In the genomic region with DNA sequence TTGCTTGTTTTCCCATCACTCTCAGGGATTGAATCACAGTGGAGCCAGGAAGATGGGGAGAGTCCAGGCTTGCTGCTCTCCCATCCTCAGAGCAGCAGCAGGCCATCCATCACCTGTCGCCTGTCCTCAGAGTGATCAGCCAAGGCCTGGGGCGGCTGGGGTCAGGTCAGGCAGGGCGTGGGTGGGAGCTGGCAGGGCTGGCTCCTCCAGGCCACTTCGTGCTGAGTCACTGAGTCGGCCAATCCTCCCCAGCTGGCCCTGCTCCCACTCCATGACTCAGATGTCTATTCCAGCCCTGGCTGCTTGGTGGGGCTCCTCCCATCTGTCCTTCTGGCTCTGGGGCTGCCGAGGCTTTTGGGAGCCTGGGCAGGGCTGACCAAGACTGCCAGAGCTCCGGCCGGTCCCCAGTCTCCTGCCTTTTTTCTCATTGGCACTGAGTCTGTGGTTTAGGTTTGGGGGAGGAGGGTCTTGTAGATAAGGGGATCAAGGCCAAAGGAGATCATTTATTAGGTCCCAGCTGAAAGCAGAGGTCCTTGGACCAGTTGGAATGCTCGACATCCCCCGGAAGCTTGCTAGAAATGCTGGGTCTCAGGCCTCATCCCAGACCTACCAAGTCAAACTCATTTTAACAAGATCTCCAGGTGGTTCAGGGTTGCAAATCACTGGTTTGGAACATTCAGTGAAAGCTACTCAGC, we compare ENCODE assay signal across 8 cellular contexts.
DNase-seq lines count a peak whose midpoint lies in the region; ATAC-seq, FAIRE-seq and TF ChIP-seq lines count a peak whose summit lies in the region.

No MANE protein-coding gene starts in this region.

- in situ Hi-C loops in transverse colon (cut with MboI; ENCODE audit: low pct_ligation_motif_present in 1 of 4, low pct_unique_long_range_greater_than_20kb in 1 of 4, low sequenced_read_pairs in 3 of 4): loop anchor here in 1 of 4 donors (10.0 kb wide), 1 partner anchor 137 kb away; a partner anchor contains a TSS

- H3K56ac ChIP-seq in mesendoderm (ENCODE audit: low read length): peak overlapping the region; percentile 64

- H3K27me3 ChIP-seq in endodermal cell (ENCODE audit: control insufficient read depth, insufficient read depth, low read length, poor library complexity, severe bottlenecking) (no peaks in the 10 kb centered on the region), mesendoderm (ENCODE audit: insufficient read depth, low read length, poor library complexity) (no peaks in the 10 kb centered on the region), transverse colon (no peaks in the 10 kb centered on the region)

- H2BK15ac ChIP-seq in mesendoderm (replicated peaks; ENCODE audit: low read depth): no peak overlapping the region

- FAIRE-seq in RCC 7860 (lab: Jason Lieb, UNC): peak; percentile 91

- H4K8ac ChIP-seq in mesendoderm (ENCODE audit: low read depth, low read length): no peak overlapping the region

- no peak overlapping the region for H3K4me3 Mint-ChIP-seq in endodermal cell

- ATAC-seq in HG03039 (IDR thresholded peaks at IDR 0.05; ENCODE audit: unreplicated experiment): no peak

- TF ChIP-seq CTCF in endodermal cell (conservative IDR thresholded peaks at IDR 0.05): no peak
- TF ChIP-seq CTCF in transverse colon (IDR thresholded peaks at IDR 0.05): no peak

- DNase-seq in NCI-H2171 treated with DMSO at 0.1 percent for 48 hours (lab: John Stamatoyannopoulos, UW): peak; percentile 5
- no peak for DNase-seq in NCI-H2171 (lab: John Stamatoyannopoulos, UW)
- peak; percentile 96 for DNase-seq in RCC 7860 (ENCODE audit: low spot score)
- DNase-seq in endodermal cell: peak; percentile 77
- DNase-seq in mesendoderm: peak; percentile 87
- peak; percentile 93 for DNase-seq in transverse colon
- DNase-seq in DMS153 treated with DMSO at 0.1 percent for 48 hours (lab: John Stamatoyannopoulos, UW; ENCODE audit: unreplicated experiment): no peak

- no peak overlapping the region for H3K4ac ChIP-seq in mesendoderm (ENCODE audit: low read depth, low read length)

- no peaks in the 10 kb centered on the region for H3K27me3 Mint-ChIP-seq in endodermal cell (ENCODE audit: insufficient read depth)

- no peak for TF ChIP-seq EP300 in transverse colon (IDR thresholded peaks at IDR 0.05; ENCODE audit: low read depth)

- WGBS in endodermal cell (ENCODE audit: insufficient coverage in 1 of 2, insufficient read length in 1 of 2), 2 experiments: 72 to 85% methylated on average over 3 to 9 of the region's 10 CpGs
- WGBS in mesendoderm (ENCODE audit: extremely low coverage, insufficient coverage, low lambda C conversion rate): no CpG with 5 or more reads among the region's 10 CpGs
- 16 to 32% methylated on average over 5 to 10 of the region's 10 CpGs for WGBS in transverse colon (ENCODE audit: low coverage in 1 of 2), 2 donors

- no peaks in the 10 kb centered on the region for H3K9me3 Mint-ChIP-seq in endodermal cell

- H3K27ac Mint-ChIP-seq in endodermal cell: peak overlapping the region; percentile 75

- TF ChIP-seq POLR2A in transverse colon (IDR thresholded peaks at IDR 0.05): no peak

- no peak overlapping the region for H2AK5ac ChIP-seq in mesendoderm (ENCODE audit: low read length)

- no peak overlapping the region for H3K4me3 ChIP-seq in endodermal cell (ENCODE audit: low read length)
- no peak overlapping the region for H3K4me3 ChIP-seq in mesendoderm (ENCODE audit: low read length)
- no peak overlapping the region for H3K4me3 ChIP-seq in transverse colon

- peaks cover 4% of the 10 kb centered on the region for H3K79me1 ChIP-seq in mesendoderm (ENCODE audit: low read length)

- H2BK120ac ChIP-seq in mesendoderm (ENCODE audit: low read depth, low read length): no peak overlapping the region

- H3K36me3 ChIP-seq in endodermal cell (ENCODE audit: control insufficient read depth, insufficient read depth, low read length) (peaks cover 19% of the 10 kb centered on the region), mesendoderm (ENCODE audit: control insufficient read depth, insufficient read depth, low read length) (peaks cover 3% of the 10 kb centered on the region), transverse colon (peaks cover 0 to 7% (median 0%) of the 10 kb centered on the region in 4 donors)

- no peak overlapping the region for H4K5ac ChIP-seq in mesendoderm (ENCODE audit: low read length)

- H3K4me2 ChIP-seq in mesendoderm (ENCODE audit: low read length): no peak overlapping the region

- no peak overlapping the region for H3K18ac ChIP-seq in mesendoderm (ENCODE audit: low read length)

- H2BK5ac ChIP-seq in mesendoderm (ENCODE audit: low read length): no peak overlapping the region

- no peak overlapping the region for H3K9ac ChIP-seq in endodermal cell (ENCODE audit: extremely low read depth, low read length, poor library complexity, severe bottlenecking)
- no peak overlapping the region for H3K9ac ChIP-seq in mesendoderm (ENCODE audit: low read length)

- H3K4me1 Mint-ChIP-seq in endodermal cell: peaks cover 7% of the 10 kb centered on the region

- H3K36me3 Mint-ChIP-seq in endodermal cell (ENCODE audit: low read depth): peaks cover 38% of the 10 kb centered on the region

- intact Hi-C loops in transverse colon (cut with DNase I; ENCODE audit: low total_unique reads): no loop called here

- peak overlapping the region; percentile 1 for H3K27ac ChIP-seq in endodermal cell (ENCODE audit: low read depth, low read length)
- no peak overlapping the region for H3K27ac ChIP-seq in mesendoderm (ENCODE audit: low read depth, low read length)
- H3K27ac ChIP-seq in transverse colon: peak overlapping the region; percentile 74 to 83 (median 80)

- no peaks in the 10 kb centered on the region for H3K79me2 ChIP-seq in mesendoderm (ENCODE audit: control insufficient read depth, insufficient read depth, low read length)

- H3K4me1 ChIP-seq in endodermal cell (ENCODE audit: control insufficient read depth, insufficient read depth, low read length) (peaks cover 9% of the 10 kb centered on the region), mesendoderm (ENCODE audit: control insufficient read depth, low read depth, low read length) (no peaks in the 10 kb centered on the region), transverse colon (peaks cover 20 to 37% (median 28%) of the 10 kb centered on the region in 4 donors)

- H3K23ac ChIP-seq in mesendoderm (ENCODE audit: low read length): no peak overlapping the region

- H3K9me3 ChIP-seq in endodermal cell (ENCODE audit: control insufficient read depth, low read length): no peaks in the 10 kb centered on the region
- no peaks in the 10 kb centered on the region for H3K9me3 ChIP-seq in transverse colon

Comparison
In these comparisons a context has a peak if more than half of its experiments do, and no peak if none do; other contexts are left out.
1. DNase-seq: peak in NCI-H2171 treated with DMSO at 0.1 percent for 48 hours (single experiment), RCC 7860 (single experiment), endodermal cell (single experiment), mesendoderm (single experiment) and transverse colon (single experiment); none in NCI-H2171 (single experiment) and DMS153 treated with DMSO at 0.1 percent for 48 hours (single experiment).